Comparison of ENCODE assay signal across 8 cellular contexts in the genomic region with DNA sequence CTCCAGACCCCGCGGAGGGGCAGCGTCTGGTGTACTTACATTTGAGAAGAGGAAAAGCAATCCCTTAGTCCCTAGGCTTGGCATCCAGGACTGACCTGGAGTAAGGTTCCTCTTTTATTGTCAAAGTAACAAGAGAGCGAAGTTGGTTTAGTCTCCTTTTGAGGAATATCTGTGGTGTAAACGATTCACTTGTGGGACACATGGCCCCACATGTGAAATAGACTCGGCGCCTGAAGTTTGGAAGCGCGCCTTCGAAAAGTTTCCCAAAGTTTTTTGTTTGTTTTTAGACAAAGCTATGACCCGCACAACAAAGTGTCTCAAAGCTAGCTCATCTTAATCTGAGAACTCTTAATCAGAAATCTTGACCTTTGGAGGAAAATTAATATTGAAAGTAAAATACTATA.
DNase-seq lines count a peak whose midpoint lies in the region; ATAC-seq and TF ChIP-seq lines count a peak whose summit lies in the region.

No MANE protein-coding gene starts in this region.

- no peaks in the 10 kb centered on the region for H3K27me3 Mint-ChIP-seq in effector memory CD8-positive, alpha-beta T cell
- H3K27me3 Mint-ChIP-seq in nephron progenitor cell (ENCODE audit: low read depth, poor library complexity) = no peaks in the 10 kb centered on the region

- peak overlapping the region; percentile 93 to 95 for H3K4me3 Mint-ChIP-seq in effector memory CD8-positive, alpha-beta T cell
- H3K4me3 Mint-ChIP-seq in nephron progenitor cell = peak overlapping the region; percentile 99

- peak; percentile 62 for DNase-seq in OCI-M1 (lab: John Stamatoyannopoulos, UW)
- no peak for DNase-seq in effector memory CD8-positive, alpha-beta T cell
- DNase-seq in nephron progenitor cell = no peak
- no peak for DNase-seq in HPDE6-E6E7 (ENCODE audit: extremely low spot score)
- DNase-seq in iPS-NIHi7 (ENCODE audit: extremely low spot score) = no peak
- no peak for DNase-seq in OCI-M2 (lab: John Stamatoyannopoulos, UW; ENCODE audit: unreplicated experiment)

- peaks cover 18 to 34% of the 10 kb centered on the region in 2 donors for H3K4me1 Mint-ChIP-seq in effector memory CD8-positive, alpha-beta T cell (ENCODE audit: low read depth in 2 of 2)
- peaks cover 32% of the 10 kb centered on the region for H3K4me1 Mint-ChIP-seq in nephron progenitor cell

- peak overlapping the region; percentile 90 to 91 for H3K27ac Mint-ChIP-seq in effector memory CD8-positive, alpha-beta T cell
- H3K27ac Mint-ChIP-seq in nephron progenitor cell = peak overlapping the region; percentile 98

- H3K4me3 ChIP-seq in GM12875 (ENCODE audit: low read depth, low read length) = peak overlapping the region; percentile 77

- no peaks in the 10 kb centered on the region for H3K9me3 Mint-ChIP-seq in effector memory CD8-positive, alpha-beta T cell
- H3K9me3 Mint-ChIP-seq in nephron progenitor cell = peaks cover 19% of the 10 kb centered on the region

- peaks cover 64% of the 10 kb centered on the region for H3K36me3 Mint-ChIP-seq in effector memory CD8-positive, alpha-beta T cell (ENCODE audit: insufficient read depth)
- H3K36me3 Mint-ChIP-seq in nephron progenitor cell (ENCODE audit: low read depth) = peaks cover 63% of the 10 kb centered on the region

- no peak for ATAC-seq in effector memory CD8-positive, alpha-beta T cell (replicated peaks)
- no peak for ATAC-seq in HG03342 (IDR thresholded peaks at IDR 0.05; ENCODE audit: unreplicated experiment)

- no peak for TF ChIP-seq CTCF in GM12875 (IDR thresholded peaks at IDR 0.05; ENCODE audit: borderline replicate concordance, insufficient read depth, low read depth, low read length)
- no peak for TF ChIP-seq CTCF in nephron progenitor cell (IDR thresholded peaks at IDR 0.05)
